ENCODE assay signal across 18 cellular contexts in the genomic region with DNA sequence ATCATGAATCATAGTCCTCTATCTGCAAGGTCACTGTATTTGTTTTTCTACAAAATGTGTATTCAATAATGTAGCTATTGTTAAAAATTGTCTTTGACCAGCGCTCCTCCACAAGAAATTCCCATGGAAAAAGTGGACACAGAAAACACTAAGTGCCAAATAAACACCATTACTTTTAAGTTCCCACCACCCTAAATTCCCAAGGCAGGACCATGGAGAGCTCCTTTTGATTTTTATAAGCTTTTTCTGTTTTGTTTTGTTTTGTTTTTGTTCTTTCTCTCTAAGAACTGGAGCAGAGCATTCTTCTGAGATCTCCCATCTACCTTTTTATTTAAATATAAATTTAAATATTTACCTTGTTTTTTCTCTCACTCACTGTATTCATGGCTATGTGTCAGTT. TPM values are rescaled to one million over a fixed set of nuclear protein-coding genes. Genes with fewer than 3 reads are reported as not detected.
A peak's percentile ranks its signal among the peaks of the same experiment; 100 is the strongest.
DNase-seq lines count a peak whose midpoint lies in the region; ATAC-seq and TF ChIP-seq lines count a peak whose summit lies in the region.
"Had no signal": no experiment of that assay in that cellular context is flagged by ENCODE, and none has a peak within 500 bp of the region (broad histone marks: within the 10 kb centered on the region; RNA-seq: fewer than 3 reads in every experiment).

No MANE protein-coding gene starts in this region.

- H3K27me3 ChIP-seq in breast epithelium: no peaks in the 10 kb centered on the region
- no peaks in the 10 kb centered on the region for H3K27me3 ChIP-seq in MG63
- H3K27me3 ChIP-seq: BLaER1 treated with 17β-estradiol and CSF1 and Interleukin-3, amounts not matched to agents 10 nM and 100 nM; SJCRH30 had no signal

- no peak overlapping the region for H3K4me3 ChIP-seq in breast epithelium
- no peak overlapping the region for H3K4me3 ChIP-seq in MG63
- H3K4me3 ChIP-seq: BLaER1 treated with 17β-estradiol and CSF1 and Interleukin-3, amounts not matched to agents 10 nM and 100 nM; HAP-1; SJCRH30 had no signal

- H3K36me3 ChIP-seq in breast epithelium (no peaks in the 10 kb centered on the region), MG63 (no peaks in the 10 kb centered on the region)
- H3K36me3 ChIP-seq: BLaER1 treated with 17β-estradiol and CSF1 and Interleukin-3, amounts not matched to agents 10 nM and 100 nM; HAP-1; SJCRH30 had no signal

- intact Hi-C loops in MCF 10A (cut with micrococcal nuclease) (no loop called here), breast epithelium (cut with DNase I; ENCODE audit: low total_unique reads) (no loop called here)

- H3K27me3 Mint-ChIP-seq in MCF 10A (ENCODE audit: insufficient read depth, unreplicated experiment): no peaks in the 10 kb centered on the region
- H3K27me3 Mint-ChIP-seq in activated T-cell treated with anti-CD3 and anti-CD28 coated beads, Interleukin-2, amount 50 U/mL, for 24 hours: no peaks in the 10 kb centered on the region
- no peaks in the 10 kb centered on the region for H3K27me3 Mint-ChIP-seq in activated CD8-positive, alpha-beta T cell treated with anti-CD3 and anti-CD28 coated beads, Interleukin-2, amount 10 ng/mL, durations not matched to agents 7 days and 5 days (ENCODE audit: low read depth)
- H3K27me3 Mint-ChIP-seq: CD8-positive, alpha-beta memory T cell had no signal

- H3K9me3 ChIP-seq in breast epithelium: no peaks in the 10 kb centered on the region
- no peaks in the 10 kb centered on the region for H3K9me3 ChIP-seq in MG63
- H3K9me3 ChIP-seq: BLaER1 treated with 17β-estradiol and CSF1 and Interleukin-3, amounts not matched to agents 10 nM and 100 nM; HAP-1; SJCRH30 had no signal

- CTCF ChIA-PET in MCF 10A (lab: Yijun Ruan, JAX): interaction anchor here (0.6 kb wide), 2 partner anchors 8 to 350 kb away, joined by 3 to 4 read pairs; no protein-coding TSS in a partner anchor
- CTCF ChIA-PET in activated CD8-positive, alpha-beta T cell treated with anti-CD3 and anti-CD28 coated beads, Interleukin-2, amount 10 ng/mL, durations not matched to agents 7 days and 5 days (lab: Charles Lee): no interaction called here

- H3K27ac Mint-ChIP-seq in MCF 10A (ENCODE audit: low read depth, unreplicated experiment): no peak overlapping the region
- no peak overlapping the region for H3K27ac Mint-ChIP-seq in activated T-cell treated with anti-CD3 and anti-CD28 coated beads, Interleukin-2, amount 50 U/mL, for 24 hours
- H3K27ac Mint-ChIP-seq in activated CD8-positive, alpha-beta T cell treated with anti-CD3 and anti-CD28 coated beads, Interleukin-2, amount 10 ng/mL, durations not matched to agents 7 days and 5 days: no peak overlapping the region
- H3K27ac Mint-ChIP-seq: CD8-positive, alpha-beta memory T cell had no signal

- no peak for TF ChIP-seq POLR2A in breast epithelium (IDR thresholded peaks at IDR 0.05)

- no peak overlapping the region for H3K4me3 Mint-ChIP-seq in MCF 10A (ENCODE audit: unreplicated experiment)
- no peak overlapping the region for H3K4me3 Mint-ChIP-seq in activated T-cell treated with anti-CD3 and anti-CD28 coated beads, Interleukin-2, amount 50 U/mL, for 24 hours
- no peak overlapping the region for H3K4me3 Mint-ChIP-seq in activated CD8-positive, alpha-beta T cell treated with anti-CD3 and anti-CD28 coated beads, Interleukin-2, amount 10 ng/mL, durations not matched to agents 7 days and 5 days
- H3K4me3 Mint-ChIP-seq: CD8-positive, alpha-beta memory T cell had no signal

- BruUV-seq in MCF 10A (replicated peaks; lab: Mats Ljungman, UMichigan): no TSS peak

- no peaks in the 10 kb centered on the region for H3K9me3 Mint-ChIP-seq in MCF 10A (ENCODE audit: unreplicated experiment)
- H3K9me3 Mint-ChIP-seq in activated T-cell treated with anti-CD3 and anti-CD28 coated beads, Interleukin-2, amount 50 U/mL, for 24 hours: no peaks in the 10 kb centered on the region
- no peaks in the 10 kb centered on the region for H3K9me3 Mint-ChIP-seq in activated CD8-positive, alpha-beta T cell treated with anti-CD3 and anti-CD28 coated beads, Interleukin-2, amount 10 ng/mL, durations not matched to agents 7 days and 5 days (ENCODE audit: insufficient read depth)

- DNase-seq in MCF 10A (ENCODE audit: unreplicated experiment) (peak; percentile 24), breast epithelium (ENCODE audit: low spot score in 2 of 2) (no peak), RPMI8226 (peak; percentile 14), kidney tubule cell (ENCODE audit: low spot score) (peak; percentile 6), renal cortical epithelial cell (ENCODE audit: low read depth) (peak; percentile 9), MG63 (no peak)
- DNase-seq in activated T-cell treated with anti-CD3 and anti-CD28 coated beads, Interleukin-2, amount 50 U/mL, for 24 hours: no peak
- DNase-seq in activated CD8-positive, alpha-beta T cell treated with anti-CD3 and anti-CD28 coated beads, Interleukin-2, amount 10 ng/mL, durations not matched to agents 7 days and 5 days: no peak
- DNase-seq: CD8-positive, alpha-beta memory T cell; DMS79 treated with DMSO at 0.1 percent for 48 hours; Karpas-422; NCI-H187; NCI-H345; NCI-H526 had no signal

- no peak for ATAC-seq in activated CD8-positive, alpha-beta T cell treated with anti-CD3 and anti-CD28 coated beads, Interleukin-2, amount 10 ng/mL, durations not matched to agents 7 days and 5 days

- TF ChIP-seq CTCF in MCF 10A (IDR thresholded peaks at IDR 0.05; ENCODE audit: unreplicated experiment) (no peak), breast epithelium (IDR thresholded peaks at IDR 0.05) (no peak)

- peaks cover 6% of the 10 kb centered on the region for H3K36me3 Mint-ChIP-seq in MCF 10A (ENCODE audit: insufficient read depth, unreplicated experiment)
- no peaks in the 10 kb centered on the region for H3K36me3 Mint-ChIP-seq in activated T-cell treated with anti-CD3 and anti-CD28 coated beads, Interleukin-2, amount 50 U/mL, for 24 hours (ENCODE audit: low read depth)
- no peaks in the 10 kb centered on the region for H3K36me3 Mint-ChIP-seq in activated CD8-positive, alpha-beta T cell treated with anti-CD3 and anti-CD28 coated beads, Interleukin-2, amount 10 ng/mL, durations not matched to agents 7 days and 5 days (ENCODE audit: low read depth)
- H3K36me3 Mint-ChIP-seq: CD8-positive, alpha-beta memory T cell had no signal

- H3K27ac ChIP-seq in breast epithelium: no peak overlapping the region
- H3K27ac ChIP-seq: BLaER1 treated with 17β-estradiol and CSF1 and Interleukin-3, amounts not matched to agents 10 nM and 100 nM; SJCRH30 had no signal

- peaks cover 6% of the 10 kb centered on the region for H3K4me1 Mint-ChIP-seq in MCF 10A (ENCODE audit: insufficient read depth, unreplicated experiment)
- H3K4me1 Mint-ChIP-seq in activated T-cell treated with anti-CD3 and anti-CD28 coated beads, Interleukin-2, amount 50 U/mL, for 24 hours (ENCODE audit: low read depth): no peaks in the 10 kb centered on the region
- H3K4me1 Mint-ChIP-seq in activated CD8-positive, alpha-beta T cell treated with anti-CD3 and anti-CD28 coated beads, Interleukin-2, amount 10 ng/mL, durations not matched to agents 7 days and 5 days (ENCODE audit: low read depth): no peaks in the 10 kb centered on the region
- H3K4me1 Mint-ChIP-seq: CD8-positive, alpha-beta memory T cell had no signal

- no peaks in the 10 kb centered on the region for H3K4me1 ChIP-seq in breast epithelium
- H3K4me1 ChIP-seq: HAP-1, SJCRH30 had no signal

- POLR2A ChIA-PET in MCF 10A (lab: Yijun Ruan, JAX): no interaction called here
- POLR2A ChIA-PET in activated CD8-positive, alpha-beta T cell treated with anti-CD3 and anti-CD28 coated beads, Interleukin-2, amount 10 ng/mL, durations not matched to agents 7 days and 5 days (lab: Charles Lee): no interaction called here

RNA-seq across cellular contexts. Expression of gene LRATD1, which starts 44.5 kb away (rescaled TPM):
- 2.2 and 4.7 TPM in 2 replicates for total RNA-seq in MCF 10A (2022)
- total RNA-seq in breast epithelium: 1 to 10 TPM; 1.6 to 10.0 (median 4.9) TPM
- total RNA-seq in renal cortical epithelial cell: 13.4 and 17.7 TPM in 2 replicates
- not detected for total RNA-seq in activated CD8-positive, alpha-beta T cell treated with anti-CD3 and anti-CD28 coated beads, Interleukin-2, amount 10 ng/mL, durations not matched to agents 7 days and 5 days
- total RNA-seq in MG63 (2014; rRNA removed; shearing (Covaris generic); ENCODE audit: low replicate concordance): not detected in 2 replicates
- total RNA-seq: A172; CD8-positive, alpha-beta memory T cell; SJCRH30 had no signal

Comparison
In these comparisons a context has a peak if more than half of its experiments do, and no peak if none do; other contexts are left out.
1. DNase-seq: peak in MCF 10A (single experiment), RPMI8226 (single experiment), kidney tubule cell (single experiment) and renal cortical epithelial cell (single experiment); none in breast epithelium (0 of 2), activated T-cell treated with anti-CD3 and anti-CD28 coated beads, Interleukin-2, amount 50 U/mL, for 24 hours (single experiment), activated CD8-positive, alpha-beta T cell treated with anti-CD3 and anti-CD28 coated beads, Interleukin-2, amount 10 ng/mL, durations not matched to agents 7 days and 5 days (single experiment) and MG63 (single experiment).